In genomic region chr3:82085356-82085755, GRCh38 we compare ENCODE assay signal across 28 cellular contexts.
DNase-seq lines count a peak whose midpoint lies in the region; ATAC-seq and TF ChIP-seq lines count a peak whose summit lies in the region.
"Had no signal": no experiment of that assay in that cellular context is flagged by ENCODE, and none has a peak within 500 bp of the region (broad histone marks: within the 10 kb centered on the region; RNA-seq: fewer than 3 reads in every experiment).

No MANE protein-coding gene starts in this region.

- DNase-seq in A172 (ENCODE audit: low spot score) (peak; percentile 9), HT1080 (ENCODE audit: low read depth) (peak; percentile 62), cardiac fibroblast (ENCODE audit: low read depth in 2 of 2) (peak; percentile 22 to 49), OCI-M1 (lab: John Stamatoyannopoulos, UW) (no peak), OCI-LY7 (ENCODE audit: low spot score) (no peak)
- DNase-seq: ACHN; activated CD4-positive, alpha-beta T cell treated with anti-CD3 and anti-CD28 coated beads, Interleukin-2, amount 50 U/mL, for 48 hours; BE2C; central memory CD4-positive, alpha-beta T cell; DMS53; GM23248; mesenchymal stem cell; NCI-H2081; NCI-H226; NCI-H69; occipital lobe; stimulated activated CD4-positive, alpha-beta T cell treated with anti-CD3 and anti-CD28 coated beads, Interleukin-2, amount 100 ng/mL, for 24 hours; stomach; thyroid gland had no signal

- no peak overlapping the region for H3K27ac ChIP-seq in OCI-LY7 (ENCODE audit: low read depth, low read length, poor library complexity, severe bottlenecking)
- H3K27ac ChIP-seq: GM23248, stomach, thyroid gland had no signal

- TF ChIP-seq CTCF in cardiac fibroblast (IDR thresholded peaks at IDR 0.05; ENCODE audit: low read depth, low read length) (no peak), nephron (IDR thresholded peaks at IDR 0.05; ENCODE audit: unreplicated experiment in 3 of 3) (no peak), OCI-LY7 (conservative IDR thresholded peaks at IDR 0.05; ENCODE audit: low read length) (no peak)

- CTCF ChIA-PET in OCI-LY7 (lab: Charles Lee; ENCODE audit: unreplicated experiment) = no interaction called here

- H2AFZ ChIP-seq in OCI-LY7 (ENCODE audit: low read length) = no peak overlapping the region
- H2AFZ ChIP-seq: GM23248 had no signal

- ATAC-seq in HG03097 (IDR thresholded peaks at IDR 0.05; ENCODE audit: low FRiP score, unreplicated experiment) = no peak
- ATAC-seq in HG03469 (IDR thresholded peaks at IDR 0.05; ENCODE audit: unreplicated experiment) = no peak
- ATAC-seq: activated CD4-positive, CD25-positive, alpha-beta regulatory T cell treated with anti-CD3 and anti-CD28 coated beads, Interleukin-2, amount 50 U/mL, for 24 hours; activated T-helper 17 cell treated with anti-CD3 and anti-CD28 coated beads, Interleukin-2, amount 50 U/mL, for 72 hours had no signal

- no peaks in the 10 kb centered on the region for H3K4me1 ChIP-seq in OCI-LY7 (ENCODE audit: insufficient read depth, low read length, poor library complexity, severe bottlenecking)
- H3K4me1 ChIP-seq: stomach, thyroid gland had no signal

- no peaks in the 10 kb centered on the region for H3K9me3 ChIP-seq in OCI-LY7 (ENCODE audit: low read length)
- H3K9me3 ChIP-seq: BE2C, stomach, thyroid gland had no signal

- H3K4me3 ChIP-seq in cardiac fibroblast (replicated peaks in 1 of 2; ENCODE audit: low read depth in 2 of 2, low read length in 2 of 2) = no peak overlapping the region
- no peak overlapping the region for H3K4me3 ChIP-seq in OCI-LY7 (ENCODE audit: low read depth, low read length, poor library complexity, severe bottlenecking)
- H3K4me3 ChIP-seq: GM23248, stomach, thyroid gland had no signal

- no peaks in the 10 kb centered on the region for H3K36me3 ChIP-seq in OCI-LY7 (ENCODE audit: insufficient read depth, low read length)
- H3K36me3 ChIP-seq: BE2C, stomach, thyroid gland had no signal

- BruUV-seq in OCI-LY7 (replicated peaks; lab: Mats Ljungman, UMichigan) = no TSS peak

- H3K9me2 ChIP-seq in OCI-LY7 (ENCODE audit: insufficient read depth, low read length) = no peaks in the 10 kb centered on the region

- H3K4me2 ChIP-seq in OCI-LY7 (ENCODE audit: low read length) = no peak overlapping the region

- H3K79me2 ChIP-seq in OCI-LY7 (ENCODE audit: insufficient read depth, low read depth, low read length) = no peaks in the 10 kb centered on the region

- intact Hi-C loops in OCI-LY7 (cut with micrococcal nuclease; ENCODE audit: unreplicated experiment) = no loop called here

- H3K27ac Mint-ChIP-seq in nephron = peak overlapping the region; percentile 21 to 67 (median 54)
- H3K27ac Mint-ChIP-seq: activated naive CD4-positive, alpha-beta T cell treated with anti-CD3 and anti-CD28 coated beads, Interleukin-2, amount 50 U/mL, for 24 hours; activated T-helper 17 cell treated with anti-CD3 and anti-CD28 coated beads, Interleukin-2, amount 50 U/mL, for 72 hours; dendritic cell treated with granulocyte-macrophage colony-stimulating factor and Interleukin-4, amounts not matched to agents 40 ng/mL and 50 ng/mL, for 4 days; IgD-negative memory B cell; T-helper 1 cell treated with Interleukin-12 subunit alpha and Interleukin-12 subunit beta and Interleukin-4 antibody, amounts not matched to agents 30 μg/mL and 1 μg/mL, for 36 hours had no signal

- POLR2A ChIA-PET in OCI-LY7 (lab: Charles Lee) = no interaction called here

- H4K20me1 ChIP-seq in OCI-LY7 (ENCODE audit: insufficient read depth, low read length) = no peaks in the 10 kb centered on the region

- H3K4me1 Mint-ChIP-seq in nephron = peaks cover 30% of the 10 kb centered on the region
- H3K4me1 Mint-ChIP-seq: activated naive CD4-positive, alpha-beta T cell treated with anti-CD3 and anti-CD28 coated beads, Interleukin-2, amount 50 U/mL, for 24 hours; activated T-helper 17 cell treated with anti-CD3 and anti-CD28 coated beads, Interleukin-2, amount 50 U/mL, for 72 hours; IgD-negative memory B cell had no signal

- no peaks in the 10 kb centered on the region for H3K27me3 Mint-ChIP-seq in nephron (ENCODE audit: low read depth)
- H3K27me3 Mint-ChIP-seq: activated naive CD4-positive, alpha-beta T cell treated with anti-CD3 and anti-CD28 coated beads, Interleukin-2, amount 50 U/mL, for 24 hours; activated T-helper 17 cell treated with anti-CD3 and anti-CD28 coated beads, Interleukin-2, amount 50 U/mL, for 72 hours; dendritic cell treated with granulocyte-macrophage colony-stimulating factor and Interleukin-4, amounts not matched to agents 40 ng/mL and 50 ng/mL, for 4 days; IgD-negative memory B cell had no signal

- H3K36me3 Mint-ChIP-seq in nephron (ENCODE audit: low read depth) = no peaks in the 10 kb centered on the region
- H3K36me3 Mint-ChIP-seq: activated naive CD4-positive, alpha-beta T cell treated with anti-CD3 and anti-CD28 coated beads, Interleukin-2, amount 50 U/mL, for 24 hours; IgD-negative memory B cell had no signal

- H3K9me3 Mint-ChIP-seq in nephron = no peaks in the 10 kb centered on the region
- H3K9me3 Mint-ChIP-seq: activated naive CD4-positive, alpha-beta T cell treated with anti-CD3 and anti-CD28 coated beads, Interleukin-2, amount 50 U/mL, for 24 hours; activated T-helper 17 cell treated with anti-CD3 and anti-CD28 coated beads, Interleukin-2, amount 50 U/mL, for 72 hours; dendritic cell treated with granulocyte-macrophage colony-stimulating factor and Interleukin-4, amounts not matched to agents 40 ng/mL and 50 ng/mL, for 4 days; IgD-negative memory B cell; T-helper 1 cell treated with Interleukin-12 subunit alpha and Interleukin-12 subunit beta and Interleukin-4 antibody, amounts not matched to agents 30 μg/mL and 1 μg/mL, for 36 hours had no signal

- H3K4me3 Mint-ChIP-seq in nephron = no peak overlapping the region
- H3K4me3 Mint-ChIP-seq: activated naive CD4-positive, alpha-beta T cell treated with anti-CD3 and anti-CD28 coated beads, Interleukin-2, amount 50 U/mL, for 24 hours; activated T-helper 17 cell treated with anti-CD3 and anti-CD28 coated beads, Interleukin-2, amount 50 U/mL, for 72 hours; dendritic cell treated with granulocyte-macrophage colony-stimulating factor and Interleukin-4, amounts not matched to agents 40 ng/mL and 50 ng/mL, for 4 days; IgD-negative memory B cell; T-helper 1 cell treated with Interleukin-12 subunit alpha and Interleukin-12 subunit beta and Interleukin-4 antibody, amounts not matched to agents 30 μg/mL and 1 μg/mL, for 36 hours had no signal

Comparison
In these comparisons a context has a peak if more than half of its experiments do, and no peak if none do; other contexts are left out.
1. DNase-seq: peak in A172 (single experiment), HT1080 (single experiment) and cardiac fibroblast (2 of 2); none in OCI-M1 (single experiment) and OCI-LY7 (single experiment).